8 cellular contexts compared by ENCODE assay signal in genomic region chr17:81925860-81926450, GRCh38. TPM values are rescaled to one million over a fixed set of nuclear protein-coding genes. Genes with fewer than 3 reads are reported as not detected.
DNase-seq lines count a peak whose midpoint lies in the region; ATAC-seq, FAIRE-seq and TF ChIP-seq lines count a peak whose summit lies in the region.

No MANE protein-coding gene starts in this region.

- no peak for FAIRE-seq in bronchial epithelial cell (lab: Jason Lieb, UNC)

- TF ChIP-seq CTCF in 22Rv1 (IDR thresholded peaks at IDR 0.05) (no peak), bronchial epithelial cell (IDR thresholded peaks at IDR 0.05; ENCODE audit: insufficient read depth, low read length, severe bottlenecking) (no peak)

- no peaks in the 10 kb centered on the region for H3K36me3 Mint-ChIP-seq in IgD-negative memory B cell

- peak overlapping the region; percentile 82 to 95 (median 90) for H3K4me3 Mint-ChIP-seq in IgD-negative memory B cell

- peak overlapping the region; percentile 72 for H3K4me3 ChIP-seq in bronchial epithelial cell (ENCODE audit: low read depth, low read length)
- H3K4me3 ChIP-seq in mucosa of rectum (ENCODE audit: low read length in 2 of 2): peak overlapping the region; percentile 75 to 76

- no peaks in the 10 kb centered on the region for H3K9me3 Mint-ChIP-seq in IgD-negative memory B cell

- H3K9me3 ChIP-seq in mucosa of rectum (ENCODE audit: control insufficient read depth in 2 of 2, low read length in 2 of 2): no peaks in the 10 kb centered on the region

- in situ Hi-C loops in G401 (cut with HindIII; ENCODE audit: low sequenced_read_pairs): no loop called here

- peak overlapping the region; percentile 76 to 77 for H3K9ac ChIP-seq in mucosa of rectum (ENCODE audit: low read depth in 1 of 2, low read length in 2 of 2)

- H3K36me3 ChIP-seq in bronchial epithelial cell (ENCODE audit: control insufficient read depth, insufficient read depth, low read length): peaks cover 8% of the 10 kb centered on the region
- peaks cover 7 to 10% of the 10 kb centered on the region in 2 donors for H3K36me3 ChIP-seq in mucosa of rectum (ENCODE audit: control insufficient read depth in 2 of 2, insufficient read depth in 2 of 2, low read length in 2 of 2)

- no peak for DNase-seq in bronchial epithelial cell (ENCODE audit: low read depth)
- DNase-seq in G401 (ENCODE audit: low spot score): no peak
- no peak for DNase-seq in SHP77 treated with DMSO at 0.1 percent for 48 hours (lab: John Stamatoyannopoulos, UW)
- no peak for DNase-seq in NCI-H2107 treated with DMSO at 0.1 percent for 48 hours (lab: John Stamatoyannopoulos, UW; ENCODE audit: unreplicated experiment)

- H3K4me1 Mint-ChIP-seq in IgD-negative memory B cell: peaks cover 3 to 10% (median 6%) of the 10 kb centered on the region in 3 donors

- peaks cover 41 to 50% of the 10 kb centered on the region in 2 donors for H3K4me1 ChIP-seq in mucosa of rectum (ENCODE audit: control insufficient read depth in 2 of 2, insufficient read depth in 2 of 2, low read length in 2 of 2)

- H3K27me3 Mint-ChIP-seq in IgD-negative memory B cell: peaks cover 7% of the 10 kb centered on the region

- H3K27me3 ChIP-seq in bronchial epithelial cell (ENCODE audit: control insufficient read depth, insufficient read depth, low read length): no peaks in the 10 kb centered on the region
- H3K27me3 ChIP-seq in mucosa of rectum (ENCODE audit: control insufficient read depth in 2 of 2, insufficient read depth in 2 of 2, low read length in 2 of 2): peaks cover 3 to 10% of the 10 kb centered on the region in 2 donors

- H3K27ac Mint-ChIP-seq in IgD-negative memory B cell: peak overlapping the region; percentile 86 to 98 (median 91)

- H3K27ac ChIP-seq in 22Rv1 (peak overlapping the region; percentile 85), mucosa of rectum (ENCODE audit: low read depth in 2 of 2, low read length in 2 of 2) (peak overlapping the region; percentile 95 to 97)

- no peak for ATAC-seq in HG03025 (IDR thresholded peaks at IDR 0.05; ENCODE audit: low FRiP score, unreplicated experiment)

RNA-seq across cellular contexts. Expression of gene MAFG, which starts 1.6 kb away (rescaled TPM):
- polyA plus RNA-seq in IgD-negative memory B cell: 1.6 TPM
- total RNA-seq in bronchial epithelial cell: 16.8 and 19.6 TPM in 2 replicates
- total RNA-seq in G401 (2014; rRNA removed; shearing (Covaris generic)): 14.5 and 15.6 TPM in 2 replicates

RNA-seq across cellular contexts. Expression of gene SIRT7, which starts 8.0 kb away (rescaled TPM):
- polyA plus RNA-seq in IgD-negative memory B cell: 31.6 TPM
- 48.4 and 62.2 TPM in 2 replicates for total RNA-seq in bronchial epithelial cell
- 15.4 and 17.6 TPM in 2 replicates for total RNA-seq in G401 (2014; rRNA removed; shearing (Covaris generic))

RNA-seq across cellular contexts. Expression of gene PYCR1, which starts 11.1 kb away (rescaled TPM):
- 3.6 TPM for polyA plus RNA-seq in IgD-negative memory B cell
- total RNA-seq in bronchial epithelial cell: 152 and 178 TPM in 2 replicates
- 112 and 119 TPM in 2 replicates for total RNA-seq in G401 (2014; rRNA removed; shearing (Covaris generic))

RNA-seq across cellular contexts. Expression of gene PCYT2, which starts 14.8 kb away (rescaled TPM):
- 20.0 TPM for polyA plus RNA-seq in IgD-negative memory B cell
- 16.5 and 29.5 TPM in 2 replicates for total RNA-seq in bronchial epithelial cell
- total RNA-seq in G401 (2014; rRNA removed; shearing (Covaris generic)): 41.8 and 60.0 TPM in 2 replicates

RNA-seq across cellular contexts. Expression of gene MYADML2, which starts 21.1 kb away (rescaled TPM):
- polyA plus RNA-seq in IgD-negative memory B cell: not detected
- total RNA-seq in bronchial epithelial cell: not detected in 2 replicates
- total RNA-seq in G401 (2014; rRNA removed; shearing (Covaris generic)): not detected in 2 replicates
